ENCODE assay signal across 16 cellular contexts in the genomic region with DNA sequence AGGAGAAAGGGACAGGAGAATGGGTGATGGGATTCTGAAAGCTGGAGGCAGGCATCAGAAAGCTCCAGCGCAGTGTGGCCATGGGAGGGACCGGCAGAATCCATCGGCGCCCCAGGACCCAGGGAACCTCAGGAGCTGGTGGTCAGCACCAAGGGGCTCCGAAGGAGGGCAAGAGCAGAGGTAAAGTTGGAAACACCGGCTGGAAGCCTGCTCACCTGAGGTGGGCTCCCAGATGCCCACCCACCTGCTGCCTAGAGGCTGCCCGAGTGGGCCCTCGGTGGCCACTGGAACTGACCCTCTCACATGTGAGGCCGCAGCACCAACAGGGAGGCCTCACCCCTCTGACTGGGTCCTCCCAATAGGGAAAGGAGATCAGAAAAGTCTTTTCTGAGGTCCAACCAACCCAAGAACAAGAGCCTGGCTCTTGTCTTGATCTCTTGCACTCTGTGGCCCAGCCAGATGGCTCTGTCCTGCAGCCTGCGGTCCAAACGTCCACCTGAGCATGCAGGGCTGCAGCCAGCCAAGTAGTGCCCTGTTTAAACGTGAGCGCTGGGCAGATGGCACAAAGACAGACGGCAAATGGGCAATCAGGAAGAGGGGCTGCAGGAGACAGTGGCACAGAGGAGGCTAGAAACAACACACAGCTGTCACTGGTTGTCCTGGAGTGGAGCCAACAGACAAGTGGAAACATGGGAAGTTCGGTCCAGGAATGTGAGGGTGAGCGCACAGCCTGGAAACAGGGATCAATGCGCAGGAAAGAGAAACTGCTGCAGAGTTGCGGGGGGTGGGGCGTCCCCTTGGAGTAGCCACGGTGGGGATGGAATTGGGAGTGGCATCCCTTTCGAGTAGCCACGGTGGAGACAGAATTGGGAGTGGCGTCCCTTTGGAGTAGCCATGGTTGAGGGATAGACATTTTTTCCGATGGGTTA. TPM values are rescaled to one million over a fixed set of nuclear protein-coding genes. Genes with fewer than 3 reads are reported as not detected.
DNase-seq lines count a peak whose midpoint lies in the region; ATAC-seq and TF ChIP-seq lines count a peak whose summit lies in the region.
"Had no signal": no experiment of that assay in that cellular context is flagged by ENCODE, and none has a peak within 500 bp of the region (broad histone marks: within the 10 kb centered on the region; RNA-seq: fewer than 3 reads in every experiment).

No MANE protein-coding gene starts in this region.

- no peak overlapping the region for H3K4me3 ChIP-seq in BLaER1 treated with 17β-estradiol and CSF1 and Interleukin-3, amounts not matched to agents 10 nM and 100 nM
- H3K4me3 ChIP-seq: sigmoid colon had no signal

- peaks cover 33 to 59% (median 56%) of the 10 kb centered on the region in 10 experiments for H3K4me1 ChIP-seq in BLaER1 treated with 17β-estradiol and CSF1 and Interleukin-3, amounts not matched to agents 10 nM and 100 nM
- H3K4me1 ChIP-seq in H9 (ENCODE audit: insufficient read depth, low read length): peaks cover 8% of the 10 kb centered on the region; the same call in 1 of the 2 replicates
- H3K4me1 ChIP-seq: sigmoid colon had no signal

- no peak overlapping the region for H2BK120ac ChIP-seq in H9 (ENCODE audit: low read depth, low read length, poor library complexity, severe bottlenecking)

- no peak overlapping the region for H4K5ac ChIP-seq in H9 (ENCODE audit: insufficient read length, low read depth, low read length)

- no peak overlapping the region for H2BK12ac ChIP-seq in H9 (ENCODE audit: insufficient read length, low read depth, low read length)

- H3K4me2 ChIP-seq in BLaER1 treated with 17β-estradiol and CSF1 and Interleukin-3, amounts not matched to agents 10 nM and 100 nM: peak overlapping the region; percentile 50 to 91 (median 83); a peak in 21 of 22 replicates
- no peak overlapping the region for H3K4me2 ChIP-seq in H9 (ENCODE audit: insufficient read depth, insufficient read length, low read length)

- H3K27ac Mint-ChIP-seq in glutamatergic neuron (ENCODE audit: unreplicated experiment) (peak overlapping the region; percentile 48), H9 (no peak overlapping the region; a peak in 1 of 7 replicates), natural killer cell (no peak overlapping the region)
- H3K27ac Mint-ChIP-seq: T-cell had no signal

- intact Hi-C loops in natural killer cell (cut with micrococcal nuclease): no loop called here

- no peaks in the 10 kb centered on the region for H3K36me3 ChIP-seq in BLaER1 treated with 17β-estradiol and CSF1 and Interleukin-3, amounts not matched to agents 10 nM and 100 nM
- no peaks in the 10 kb centered on the region for H3K36me3 ChIP-seq in KOPT-K1 (ENCODE audit: insufficient read depth, low read length)
- H3K36me3 ChIP-seq: sigmoid colon had no signal

- peak overlapping the region in 3 of 11 experiments; percentile 57 to 62 (median 59); a peak in 5 of 22 replicates for H3K27ac ChIP-seq in BLaER1 treated with 17β-estradiol and CSF1 and Interleukin-3, amounts not matched to agents 10 nM and 100 nM
- peak overlapping the region; percentile 34 for H3K27ac ChIP-seq in KOPT-K1 (ENCODE audit: low read depth, low read length, poor library complexity, severe bottlenecking)
- H3K27ac ChIP-seq in VCaP: peak overlapping the region; percentile 21; the same call in 1 of the 2 replicates
- no peak overlapping the region for H3K27ac ChIP-seq in H9 (ENCODE audit: insufficient read length, low read depth, low read length)

- H3K79me2 ChIP-seq in H9 (ENCODE audit: insufficient read depth, low read length): no peaks in the 10 kb centered on the region

- H3K23ac ChIP-seq in H9 (ENCODE audit: insufficient read length, low read depth, low read length): no peak overlapping the region

- H3K9me3 ChIP-seq in BLaER1 treated with 17β-estradiol and CSF1 and Interleukin-3, amounts not matched to agents 10 nM and 100 nM (replicated peaks in 1 of 11): no peaks in the 10 kb centered on the region
- no peaks in the 10 kb centered on the region for H3K9me3 ChIP-seq in KOPT-K1 (ENCODE audit: insufficient read depth, low read length, poor library complexity, severe bottlenecking)
- no peaks in the 10 kb centered on the region for H3K9me3 ChIP-seq in H9 (ENCODE audit: control insufficient read depth, low read depth, low read length)
- H3K9me3 ChIP-seq: sigmoid colon had no signal

- no peak overlapping the region for H3K18ac ChIP-seq in H9 (ENCODE audit: insufficient read length, low read depth, low read length)

- no peak overlapping the region for H3K56ac ChIP-seq in H9 (ENCODE audit: insufficient read length, low read depth, low read length)

- ATAC-seq in natural killer cell (no peak), GM21390 (IDR thresholded peaks at IDR 0.05; ENCODE audit: unreplicated experiment) (no peak)

- no peak overlapping the region for H4K91ac ChIP-seq in H9 (ENCODE audit: insufficient read length, low read depth, low read length)

- H2AFZ ChIP-seq in H9 (ENCODE audit: low read length): no peak overlapping the region

- no peak overlapping the region for H3T11ph ChIP-seq in H9 (ENCODE audit: low read length)

- H3K9me3 Mint-ChIP-seq in glutamatergic neuron (ENCODE audit: unreplicated experiment) (peaks cover 3% of the 10 kb centered on the region), H9 (no peaks in the 10 kb centered on the region; a peak in 1 of 5 replicates), natural killer cell (no peaks in the 10 kb centered on the region)
- H3K9me3 Mint-ChIP-seq: activated naive CD8-positive, alpha-beta T cell treated with anti-CD3 and anti-CD28 coated beads for 36 hours; T-cell had no signal

- no peak overlapping the region for H2AK5ac ChIP-seq in H9 (ENCODE audit: insufficient read length, low read length)

- H2BK20ac ChIP-seq in H9 (ENCODE audit: low read depth, low read length, poor library complexity, severe bottlenecking): no peak overlapping the region

- H3K27me3 ChIP-seq in BLaER1 treated with 17β-estradiol and CSF1 and Interleukin-3, amounts not matched to agents 10 nM and 100 nM: no peaks in the 10 kb centered on the region
- H3K27me3 ChIP-seq in H9 (ENCODE audit: insufficient read depth, low read length): no peaks in the 10 kb centered on the region
- H3K27me3 ChIP-seq: sigmoid colon had no signal

- DNase-seq in glutamatergic neuron (no peak), H9 (no peak), natural killer cell (no peak), T-helper 9 cell (no peak)
- DNase-seq: activated CD4-positive, CD25-positive, alpha-beta regulatory T cell treated with anti-CD3 and anti-CD28 coated beads, Interleukin-2, amount 50 U/mL, for 72 hours; activated T-cell treated with anti-CD3 and anti-CD28 coated beads for 4 hours; Calu3; sigmoid colon; stimulated activated CD4-positive, alpha-beta T cell treated with anti-CD3 and anti-CD28 coated beads, Interleukin-4, amount 100 ng/mL, for 24 hours; T-cell had no signal

- H3K23me2 ChIP-seq in H9 (ENCODE audit: insufficient read length, low read depth, low read length, poor library complexity, severe bottlenecking): no peaks in the 10 kb centered on the region

- no peak for TF ChIP-seq CTCF in VCaP (conservative IDR thresholded peaks at IDR 0.05)
- no peak for TF ChIP-seq CTCF in glutamatergic neuron (IDR thresholded peaks at IDR 0.05; ENCODE audit: partially characterized antibody, unreplicated experiment)
- TF ChIP-seq CTCF in H9 (conservative IDR thresholded peaks at IDR 0.05): no peak
- no peak for TF ChIP-seq CTCF in natural killer cell (IDR thresholded peaks at IDR 0.05)

- no peaks in the 10 kb centered on the region for H3K79me1 ChIP-seq in H9 (ENCODE audit: insufficient read depth, low read depth, low read length, poor library complexity, severe bottlenecking)

- H3K4me3 Mint-ChIP-seq in glutamatergic neuron (ENCODE audit: unreplicated experiment) (no peak overlapping the region), H9 (no peak overlapping the region), natural killer cell (no peak overlapping the region)
- H3K4me3 Mint-ChIP-seq: activated naive CD8-positive, alpha-beta T cell treated with anti-CD3 and anti-CD28 coated beads for 36 hours; T-cell had no signal

- no peaks in the 10 kb centered on the region for H3K36me3 Mint-ChIP-seq in glutamatergic neuron (ENCODE audit: unreplicated experiment)
- no peaks in the 10 kb centered on the region for H3K36me3 Mint-ChIP-seq in H9 (ENCODE audit: insufficient read depth in 1 of 3, low read depth in 3 of 3)
- no peaks in the 10 kb centered on the region for H3K36me3 Mint-ChIP-seq in natural killer cell
- H3K36me3 Mint-ChIP-seq: activated naive CD8-positive, alpha-beta T cell treated with anti-CD3 and anti-CD28 coated beads for 36 hours; T-cell had no signal

- H3K27me3 Mint-ChIP-seq in glutamatergic neuron (ENCODE audit: unreplicated experiment) (peaks cover 5% of the 10 kb centered on the region), H9 (ENCODE audit: low read depth) (peaks cover 5% of the 10 kb centered on the region), natural killer cell (ENCODE audit: low read depth in 2 of 2) (no peaks in the 10 kb centered on the region)
- H3K27me3 Mint-ChIP-seq: activated naive CD8-positive, alpha-beta T cell treated with anti-CD3 and anti-CD28 coated beads for 36 hours had no signal

- H3K9ac ChIP-seq in BLaER1 treated with 17β-estradiol and CSF1 and Interleukin-3, amounts not matched to agents 10 nM and 100 nM: 0 out of 22 replicates have a peak overlapping the region, but pooled peaks of 2 of the 11 experiments have one; percentile 23 to 51
- no peak overlapping the region for H3K9ac ChIP-seq in H9 (ENCODE audit: extremely low read depth, insufficient read length, low read length)

- H4K8ac ChIP-seq in H9 (replicated peaks; ENCODE audit: insufficient read length, low read depth, low read length): no peak overlapping the region

- WGBS in H9 (ENCODE audit: extremely low coverage, insufficient read length, low lambda C conversion rate): no CpG with 5 or more reads among the region's 24 CpGs

- H3K4me1 Mint-ChIP-seq in glutamatergic neuron (ENCODE audit: low read depth, unreplicated experiment) (peaks cover 34% of the 10 kb centered on the region), H9 (peaks cover 32 to 43% of the 10 kb centered on the region in 2 experiments), natural killer cell (peaks cover 0 to 12% of the 10 kb centered on the region in 2 donors)

- H2BK5ac ChIP-seq in H9 (ENCODE audit: insufficient read length, low read length): no peak overlapping the region

- H3K4ac ChIP-seq in H9 (ENCODE audit: low read depth, low read length): no peak overlapping the region; the same call in 1 of the 2 replicates

- H4K20me1 ChIP-seq in BLaER1 treated with 17β-estradiol and CSF1 and Interleukin-3, amounts not matched to agents 10 nM and 100 nM: no peaks in the 10 kb centered on the region
- no peaks in the 10 kb centered on the region for H4K20me1 ChIP-seq in H9 (ENCODE audit: control insufficient read depth, insufficient read depth, insufficient read length)

- H2BK15ac ChIP-seq in H9 (ENCODE audit: low read depth, low read length): no peak overlapping the region

- H3K14ac ChIP-seq in H9 (ENCODE audit: insufficient read depth, low read length): no peak overlapping the region

RNA-seq across cellular contexts. Expression of a gene that starts 10.5 kb away (rescaled TPM):
- total RNA-seq in glutamatergic neuron (ENCODE audit: unreplicated experiment) (39.5 TPM), H9 (2021) (26.9 and 28.3 TPM in 2 replicates), natural killer cell (10 to 100 TPM; 56.1 to 70.2 (median 68.4) TPM)

RNA-seq across cellular contexts. Expression of a gene that starts 31.4 kb away (rescaled TPM):
- total RNA-seq in glutamatergic neuron (ENCODE audit: unreplicated experiment): not detected
- not detected in 2 replicates for total RNA-seq in H9 (2021)
- not detected for total RNA-seq in natural killer cell
- total RNA-seq: activated naive CD8-positive, alpha-beta T cell treated with anti-CD3 and anti-CD28 coated beads for 36 hours; Calu3; osteoblast; sigmoid colon had no signal

RNA-seq across cellular contexts. Expression of a gene that starts 37.7 kb away (rescaled TPM):
- total RNA-seq in glutamatergic neuron (ENCODE audit: unreplicated experiment) (not detected), H9 (2021) (0.85 and 0.99 TPM in 2 replicates), natural killer cell (under 1 TPM in 2 of 3 donors, not detected in 1; 0.19 to 0.20 TPM)
- total RNA-seq: activated naive CD8-positive, alpha-beta T cell treated with anti-CD3 and anti-CD28 coated beads for 36 hours had no signal
